Comparison of ENCODE assay signal across 29 cellular contexts in genomic region chr6:13030421-13030820, GRCh38.
"Had no signal": no experiment of that assay in that cellular context is flagged by ENCODE, and none has a peak within 500 bp of the region (broad histone marks: within the 10 kb centered on the region; RNA-seq: fewer than 3 reads in every experiment).

No MANE protein-coding gene starts in this region.

- H3K4me1 ChIP-seq: prostate gland had no signal

- H3K27ac ChIP-seq: left ventricle myocardium inferior, neural progenitor cell, neutrophil, ovary, prostate gland, sigmoid colon, spleen, suprapubic skin, upper lobe of right lung had no signal

- H3K4me1 Mint-ChIP-seq: mesothelial cell of epicardium; natural killer cell; stimulated activated effector memory CD8-positive, alpha-beta T cell treated with anti-CD3 and anti-CD28 coated beads, Interleukin-12 subunit alpha, Interleukin-12 subunit beta, amount 100 ng/mL, for 72 hours had no signal

- H3K9ac ChIP-seq: neural progenitor cell had no signal

- H3K9me3 Mint-ChIP-seq: mesothelial cell of epicardium; naive B cell; natural killer cell; nephron progenitor cell; neural progenitor cell; stimulated activated effector memory CD8-positive, alpha-beta T cell treated with anti-CD3 and anti-CD28 coated beads, Interleukin-12 subunit alpha, Interleukin-12 subunit beta, amount 100 ng/mL, for 72 hours; stimulated activated naive CD8-positive, alpha-beta T cell treated with anti-CD3 and anti-CD28 coated beads, Interleukin-15, Interleukin-2, amounts not matched to agents 100 ng/mL and 50 ng/mL, for 24 hours had no signal

- H3K9me3 ChIP-seq: left ventricle myocardium inferior, neutrophil, ovary, prostate gland, sigmoid colon, spleen, suprapubic skin, thoracic aorta, tibial artery, upper lobe of right lung had no signal

- H3K27me3 ChIP-seq: neural progenitor cell, neutrophil, ovary, sigmoid colon, spleen, suprapubic skin, tibial artery, upper lobe of right lung had no signal

- H3K4me3 Mint-ChIP-seq: mesothelial cell of epicardium; naive B cell; natural killer cell; nephron progenitor cell; neural progenitor cell; stimulated activated effector memory CD8-positive, alpha-beta T cell treated with anti-CD3 and anti-CD28 coated beads, Interleukin-12 subunit alpha, Interleukin-12 subunit beta, amount 100 ng/mL, for 72 hours; stimulated activated naive CD8-positive, alpha-beta T cell treated with anti-CD3 and anti-CD28 coated beads, Interleukin-15, Interleukin-2, amounts not matched to agents 100 ng/mL and 50 ng/mL, for 24 hours had no signal

- H3K36me3 ChIP-seq: left ventricle myocardium inferior, neural progenitor cell, neutrophil, ovary, prostate gland, sigmoid colon, spleen, suprapubic skin, thoracic aorta, tibial artery, upper lobe of right lung had no signal

- FAIRE-seq: small intestine, urothelium cell line had no signal

- H2AFZ ChIP-seq: neural progenitor cell had no signal

- H3K27ac Mint-ChIP-seq: mesothelial cell of epicardium; naive B cell; natural killer cell; nephron progenitor cell; neural progenitor cell; stimulated activated effector memory CD8-positive, alpha-beta T cell treated with anti-CD3 and anti-CD28 coated beads, Interleukin-12 subunit alpha, Interleukin-12 subunit beta, amount 100 ng/mL, for 72 hours; stimulated activated naive CD8-positive, alpha-beta T cell treated with anti-CD3 and anti-CD28 coated beads, Interleukin-15, Interleukin-2, amounts not matched to agents 100 ng/mL and 50 ng/mL, for 24 hours had no signal

- ATAC-seq: natural killer cell; right cardiac atrium; stimulated activated effector memory CD8-positive, alpha-beta T cell treated with anti-CD3 and anti-CD28 coated beads, Interleukin-12 subunit alpha, Interleukin-12 subunit beta, amount 100 ng/mL, for 72 hours; upper lobe of right lung had no signal

- H3K4me2 ChIP-seq: neural progenitor cell had no signal

- H3K36me3 Mint-ChIP-seq: mesothelial cell of epicardium; naive B cell; natural killer cell; neural progenitor cell; stimulated activated effector memory CD8-positive, alpha-beta T cell treated with anti-CD3 and anti-CD28 coated beads, Interleukin-12 subunit alpha, Interleukin-12 subunit beta, amount 100 ng/mL, for 72 hours had no signal

- DNase-seq: hypothalamus; islet precursor cell; left ventricle myocardium inferior; mesendoderm; naive B cell; natural killer cell; nephron progenitor cell; occipital lobe; ovary; retina; right cardiac atrium; sigmoid colon; small intestine; spleen; stimulated activated CD4-positive, alpha-beta T cell treated with anti-CD3 and anti-CD28 coated beads, Interleukin-4, amount 100 ng/mL, for 24 hours; stimulated activated naive CD4-positive, alpha-beta T cell; tibial artery; trophoblast cell; upper lobe of right lung had no signal

- H3K4me3 ChIP-seq: left ventricle myocardium inferior, lung, neural progenitor cell, ovary, prostate gland, sigmoid colon, spleen, suprapubic skin, thoracic aorta, tibial artery, upper lobe of right lung had no signal
